In the genomic region with DNA sequence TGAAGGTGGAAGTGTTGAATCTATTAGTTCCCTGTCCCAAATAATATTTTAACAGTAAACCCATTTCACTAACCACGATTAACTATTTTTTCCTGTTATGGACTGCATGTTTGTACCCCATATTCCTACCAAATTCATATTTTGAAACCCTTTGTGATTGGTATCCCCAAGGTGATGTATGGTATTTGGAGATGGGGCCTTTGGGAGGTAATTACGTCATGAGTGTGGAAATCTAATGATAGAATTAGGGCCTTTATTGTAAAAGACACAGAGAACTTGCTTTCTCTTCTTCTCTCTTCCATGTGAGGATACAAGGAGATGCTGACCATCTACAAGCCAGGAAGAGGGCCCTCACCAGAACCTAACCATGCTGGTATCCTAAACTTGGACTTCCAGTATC, we compare ENCODE assay signal across 33 cellular contexts.
DNase-seq lines count a peak whose midpoint lies in the region; ATAC-seq, FAIRE-seq and TF ChIP-seq lines count a peak whose summit lies in the region.
"Had no signal": no experiment of that assay in that cellular context is flagged by ENCODE, and none has a peak within 500 bp of the region (broad histone marks: within the 10 kb centered on the region; RNA-seq: fewer than 3 reads in every experiment).

No MANE protein-coding gene starts in this region.

- no peak overlapping the region for H3K4me2 ChIP-seq in HepG2 (ENCODE audit: low read depth, low read length)
- no peak overlapping the region for H3K4me2 ChIP-seq in GM23338
- H3K4me2 ChIP-seq: A549; BLaER1; BLaER1 treated with 17β-estradiol and CSF1 and Interleukin-3, amounts not matched to agents 10 nM and 100 nM had no signal

- H3K9me3 ChIP-seq in HepG2 (ENCODE audit: low read length) (peaks cover 14% of the 10 kb centered on the region), right lobe of liver (no peaks in the 10 kb centered on the region)
- H3K9me3 ChIP-seq: A549, BE2C, Caco-2 had no signal

- TF ChIP-seq RAD21 in HepG2 (CRISPR knock-in tag; IDR thresholded peaks at IDR 0.05): no peak

- no peak overlapping the region for H3K4me3 ChIP-seq in HepG2 (replicated peaks in 1 of 3; ENCODE audit: insufficient read depth in 1 of 3, low read depth in 2 of 3, low read length in 3 of 3)
- no peak overlapping the region for H3K4me3 ChIP-seq in right lobe of liver
- no peak overlapping the region for H3K4me3 ChIP-seq in GM23338
- H3K4me3 ChIP-seq: A549; BLaER1; BLaER1 treated with 17β-estradiol and CSF1 and Interleukin-3, amounts not matched to agents 10 nM and 100 nM had no signal

- TF ChIP-seq EP300 in HepG2 (IDR thresholded peaks at IDR 0.05; ENCODE audit: low read depth in 2 of 2, low read length in 2 of 2) (no peak), HepG2 (CRISPR knock-in tag; IDR thresholded peaks at IDR 0.05; ENCODE audit: borderline replicate concordance) (no peak)

- DNase-seq in HepG2 (ENCODE audit: low spot score) (no peak), right lobe of liver (no peak), GM23338 (ENCODE audit: low spot score) (no peak)
- DNase-seq: 8988T; ACHN; AML-193; BE2C; C1 segment of cervical spinal cord; Caco-2; Calu3; CD4-positive, alpha-beta memory T cell; CD4-positive, alpha-beta T cell; CD4-positive, CD25-positive, alpha-beta regulatory T cell; CD8-positive, alpha-beta memory T cell; CD8-positive, alpha-beta T cell; COR-L47; DMS 273 treated with DMSO at 0.1 percent for 48 hours; DMS153; DMS53; DMS79; DMS79 treated with DMSO at 0.1 percent for 48 hours; DND-41; EL had no signal

- no peak overlapping the region for H3K4me3 Mint-ChIP-seq in GM23338
- H3K4me3 Mint-ChIP-seq: B cell; CD14-positive monocyte; CD4-positive, alpha-beta memory T cell; CD4-positive, alpha-beta T cell; CD4-positive, CD25-positive, alpha-beta regulatory T cell; CD8-positive, alpha-beta memory T cell; CD8-positive, alpha-beta T cell had no signal

- TF ChIP-seq POLR2A in HepG2 (IDR thresholded peaks at IDR 0.05; ENCODE audit: insufficient read depth in 1 of 2, low read depth in 2 of 2, low read length in 2 of 2) (no peak), right lobe of liver (IDR thresholded peaks at IDR 0.05) (no peak)

- no peak overlapping the region for H3K27ac ChIP-seq in HepG2 (ENCODE audit: extremely low read length, insufficient read depth, low read length)
- H3K27ac ChIP-seq in right lobe of liver: no peak overlapping the region
- H3K27ac ChIP-seq in GM23338 (ENCODE audit: low read depth): no peak overlapping the region
- H3K27ac ChIP-seq: 22Rv1; A549; BLaER1; BLaER1 treated with 17β-estradiol and CSF1 and Interleukin-3, amounts not matched to agents 10 nM and 100 nM; C4-2B had no signal

- no peaks in the 10 kb centered on the region for H3K36me3 ChIP-seq in HepG2 (replicated peaks in 1 of 2; ENCODE audit: control insufficient read depth in 1 of 2, insufficient read depth in 2 of 2, low read length in 2 of 2)
- H3K36me3 ChIP-seq in right lobe of liver: no peaks in the 10 kb centered on the region
- H3K36me3 ChIP-seq in GM23338 (ENCODE audit: insufficient read depth): no peaks in the 10 kb centered on the region
- H3K36me3 ChIP-seq: BE2C; BLaER1; BLaER1 treated with 17β-estradiol and CSF1 and Interleukin-3, amounts not matched to agents 10 nM and 100 nM had no signal

- 0 out of 3 replicates have a peak, but pooled peaks cover 6% of the 10 kb centered on the region for H3K36me3 Mint-ChIP-seq in GM23338 (ENCODE audit: low read depth)
- H3K36me3 Mint-ChIP-seq: CD14-positive monocyte; CD4-positive, alpha-beta memory T cell; CD4-positive, CD25-positive, alpha-beta regulatory T cell; CD8-positive, alpha-beta memory T cell; CD8-positive, alpha-beta T cell had no signal

- intact Hi-C loops in HepG2 (cut with micrococcal nuclease; ENCODE audit: unreplicated experiment) (no loop called here), right lobe of liver (cut with DNase I) (no loop called here)

- H3K27me3 ChIP-seq in HepG2 (ENCODE audit: control insufficient read depth in 1 of 2, insufficient read depth in 2 of 2, low read length in 2 of 2) (no peaks in the 10 kb centered on the region), right lobe of liver (no peaks in the 10 kb centered on the region), GM23338 (ENCODE audit: insufficient read depth) (no peaks in the 10 kb centered on the region)
- H3K27me3 ChIP-seq: BE2C, BLaER1 had no signal

- no peak overlapping the region for H2AFZ ChIP-seq in HepG2 (ENCODE audit: low read length)
- H2AFZ ChIP-seq in GM23338: no peak overlapping the region

- WGBS in HepG2 (ENCODE audit: low lambda C conversion rate): 3% methylated on average over 2 of the region's 2 CpGs
- WGBS in right lobe of liver (ENCODE audit: insufficient coverage, low coverage, low lambda C conversion rate, missing lambda C conversion rate): 17% methylated on average over 2 of the region's 2 CpGs

- in situ Hi-C loops in HepG2 (cut with HindIII; ENCODE audit: extremely low pct_ligation_motif_present, low pct_unique_long_range_greater_than_20kb): no loop called here

- peaks cover 7% of the 10 kb centered on the region; the same call in 2 of the 3 replicates for H3K9me3 Mint-ChIP-seq in GM23338
- H3K9me3 Mint-ChIP-seq: CD4-positive, alpha-beta T cell had no signal

- FAIRE-seq in HepG2 (lab: Jason Lieb, UNC): no peak
- FAIRE-seq: A204.1, A549, D721Med had no signal

- TF ChIP-seq CTCF in HepG2 (CRISPR knock-in tag; IDR thresholded peaks at IDR 0.05): no peak
- TF ChIP-seq CTCF in right lobe of liver (IDR thresholded peaks at IDR 0.05): no peak
- no peak for TF ChIP-seq CTCF in GM23338 (conservative IDR thresholded peaks at IDR 0.05; ENCODE audit: low read depth in 2 of 2)

- H4K20me1 ChIP-seq in HepG2 (ENCODE audit: insufficient read depth, low read length): no peaks in the 10 kb centered on the region
- H4K20me1 ChIP-seq in GM23338 (replicated peaks; ENCODE audit: insufficient read depth): no peaks in the 10 kb centered on the region
- H4K20me1 ChIP-seq: BLaER1 had no signal

- H3K4me1 ChIP-seq in HepG2 (ENCODE audit: insufficient read depth, low read length) (no peaks in the 10 kb centered on the region), right lobe of liver (no peaks in the 10 kb centered on the region), GM23338 (ENCODE audit: insufficient read depth) (no peaks in the 10 kb centered on the region)
- H3K4me1 ChIP-seq: A549; BE2C; BLaER1; BLaER1 treated with 17β-estradiol and CSF1 and Interleukin-3, amounts not matched to agents 10 nM and 100 nM; Caco-2 had no signal

- CTCF ChIA-PET in HepG2 (lab: Yijun Ruan, JAX; ENCODE audit: low intra/inter-chr PET ratio, low total read pairs): no interaction called here

- H3K27me3 Mint-ChIP-seq in GM23338 (ENCODE audit: insufficient read depth, low read depth, poor library complexity): no peaks in the 10 kb centered on the region
- H3K27me3 Mint-ChIP-seq: B cell; CD4-positive, alpha-beta memory T cell; CD4-positive, alpha-beta T cell; CD4-positive, CD25-positive, alpha-beta regulatory T cell; CD8-positive, alpha-beta memory T cell had no signal

- ATAC-seq in HepG2 (no peak), right lobe of liver (no peak), GM23338 (no peak), HG03196 (IDR thresholded peaks at IDR 0.05; ENCODE audit: unreplicated experiment) (no peak)
- ATAC-seq: A549; CD8-positive, alpha-beta T cell had no signal

- H3K4me1 Mint-ChIP-seq in GM23338: peaks cover 4% of the 10 kb centered on the region; the same call in 2 of the 3 replicates
- H3K4me1 Mint-ChIP-seq: B cell; CD14-positive monocyte; CD4-positive, alpha-beta memory T cell; CD4-positive, CD25-positive, alpha-beta regulatory T cell; CD8-positive, alpha-beta memory T cell had no signal

- BruUV-seq in HepG2 (replicated peaks; lab: Mats Ljungman, UMichigan): no TSS peak

- no peaks in the 10 kb centered on the region for H3F3A ChIP-seq in GM23338 (replicated peaks; ENCODE audit: low read depth)

- peak overlapping the region; percentile 70; the same call in 1 of the 2 replicates for H3K27ac Mint-ChIP-seq in GM23338
- H3K27ac Mint-ChIP-seq: B cell; CD14-positive monocyte; CD4-positive, alpha-beta memory T cell; CD4-positive, alpha-beta T cell; CD4-positive, CD25-positive, alpha-beta regulatory T cell; CD8-positive, alpha-beta memory T cell; CD8-positive, alpha-beta T cell had no signal

- no peaks in the 10 kb centered on the region for H3K79me2 ChIP-seq in HepG2 (ENCODE audit: insufficient read depth, low read length)
- H3K79me2 ChIP-seq in GM23338 (replicated peaks; ENCODE audit: insufficient read depth): no peaks in the 10 kb centered on the region

- H3K9me2 ChIP-seq in GM23338 (ENCODE audit: insufficient read depth): no peaks in the 10 kb centered on the region

- no peak overlapping the region for H3K9ac ChIP-seq in HepG2 (ENCODE audit: insufficient read depth, low read depth, low read length)
- H3K9ac ChIP-seq: BLaER1; BLaER1 treated with 17β-estradiol and CSF1 and Interleukin-3, amounts not matched to agents 10 nM and 100 nM had no signal

- POLR2A ChIA-PET in HepG2 (lab: Yijun Ruan, JAX): no interaction called here

TF ChIP-seq in HepG2, 621 proteins besides CTCF, POLR2A, EP300 and RAD21 (continues in another document):
- no peak for TF ChIP-seq ZNF484 (CRISPR knock-in tag; IDR thresholded peaks at IDR 0.05; ENCODE audit: borderline replicate concordance, low read depth)

TF ChIP-seq in GM23338, 12 proteins besides CTCF, POLR2A, EP300 and RAD21:
- TF ChIP-seq EZH2phosphoT487 (IDR thresholded peaks at IDR 0.05; ENCODE audit: unreplicated experiment): no peak
